10 cellular contexts compared by ENCODE assay signal in genomic region chr11:119380816-119381185, GRCh38. TPM values are rescaled to one million over a fixed set of nuclear protein-coding genes. Genes with fewer than 3 reads are reported as not detected.
DNase-seq lines count a peak whose midpoint lies in the region; ATAC-seq, FAIRE-seq and TF ChIP-seq lines count a peak whose summit lies in the region.
"Had no signal": no experiment of that assay in that cellular context is flagged by ENCODE, and none has a peak within 500 bp of the region (broad histone marks: within the 10 kb centered on the region; RNA-seq: fewer than 3 reads in every experiment).

No MANE protein-coding gene starts in this region.

- H3K27ac ChIP-seq in OCI-LY7 (ENCODE audit: low read depth, low read length, poor library complexity, severe bottlenecking): no peak overlapping the region
- H3K27ac ChIP-seq in gastrocnemius medialis: peak overlapping the region; percentile 96 to 99 (median 98)
- H3K27ac ChIP-seq: neutrophil had no signal

- no peak for ATAC-seq in gastrocnemius medialis
- no peak for ATAC-seq in HG02938 (IDR thresholded peaks at IDR 0.05; ENCODE audit: unreplicated experiment)
- no peak for ATAC-seq in HG02642 (IDR thresholded peaks at IDR 0.05; ENCODE audit: poor library complexity, unreplicated experiment)
- no peak for ATAC-seq in HG02973 (IDR thresholded peaks at IDR 0.05; ENCODE audit: unreplicated experiment)

- peak overlapping the region; percentile 53; the same call in 1 of the 2 replicates for H2AFZ ChIP-seq in OCI-LY7 (ENCODE audit: low read length)

- peak; percentile 77 for FAIRE-seq in G401.6 (lab: Jason Lieb, UNC)

- no peaks in the 10 kb centered on the region for H3K27me3 ChIP-seq in gastrocnemius medialis

- no peaks in the 10 kb centered on the region for H3K36me3 ChIP-seq in OCI-LY7 (ENCODE audit: insufficient read depth, low read length)
- H3K36me3 ChIP-seq in gastrocnemius medialis: no peaks in the 10 kb centered on the region
- H3K36me3 ChIP-seq: neutrophil had no signal

- H3K4me2 ChIP-seq in OCI-LY7 (ENCODE audit: low read length): peak overlapping the region; percentile 80

- H4K20me1 ChIP-seq in OCI-LY7 (ENCODE audit: insufficient read depth, low read length): no peaks in the 10 kb centered on the region

- H3K79me2 ChIP-seq in OCI-LY7 (ENCODE audit: insufficient read depth, low read depth, low read length): no peaks in the 10 kb centered on the region

- no TSS peak for BruUV-seq in OCI-LY7 (replicated peaks; lab: Mats Ljungman, UMichigan)

- CTCF ChIA-PET in OCI-LY7 (lab: Charles Lee; ENCODE audit: unreplicated experiment): interaction anchor here (0.6 to 1.2 kb wide), 4 partner anchors 43 to 94 kb away, joined by 3 to 4 read pairs (median 4); no protein-coding TSS in a partner anchor

- TF ChIP-seq POLR2A in gastrocnemius medialis (IDR thresholded peaks at IDR 0.05): no peak

- H3K4me3 ChIP-seq in OCI-LY7 (ENCODE audit: low read depth, low read length, poor library complexity, severe bottlenecking) (peak overlapping the region; percentile 69), fibroblast of mammary gland (ENCODE audit: control insufficient read depth, low read depth, low read length) (peak overlapping the region; percentile 46), gastrocnemius medialis (peak overlapping the region; percentile 56 to 73 (median 62))

- H3K4me1 ChIP-seq in OCI-LY7 (ENCODE audit: insufficient read depth, low read length, poor library complexity, severe bottlenecking) (peaks cover 34% of the 10 kb centered on the region), gastrocnemius medialis (peaks cover 44 to 51% of the 10 kb centered on the region in 2 donors)

- H3K9me3 ChIP-seq in OCI-LY7 (ENCODE audit: low read length) (no peaks in the 10 kb centered on the region), gastrocnemius medialis (no peaks in the 10 kb centered on the region)
- H3K9me3 ChIP-seq: neutrophil had no signal

- POLR2A ChIA-PET in OCI-LY7 (lab: Charles Lee): interaction anchor here (0.5 to 2.1 kb wide), 5 partner anchors 16 to 929 kb away, joined by 3 to 6 read pairs (median 4); no protein-coding TSS in a partner anchor

- in situ Hi-C loops in gastrocnemius medialis (cut with MboI; ENCODE audit: low sequenced_read_pairs in 4 of 4): no loop called here

- no peaks in the 10 kb centered on the region for H3K9me2 ChIP-seq in OCI-LY7 (ENCODE audit: insufficient read depth, low read length)

- intact Hi-C loops in OCI-LY7 (cut with micrococcal nuclease; ENCODE audit: unreplicated experiment): loop anchor here (2.0 kb wide), 1 partner anchor 94 kb away; no protein-coding TSS in a partner anchor
- intact Hi-C loops in gastrocnemius medialis (cut with DNase I; ENCODE audit: low total_unique reads): loop anchor here (1.0 to 2.0 kb wide), 3 partner anchors 46 to 174 kb away; partner anchors contain the start of genes CBL and RNF26

- DNase-seq in OCI-LY7 (ENCODE audit: low spot score) (peak; percentile 42), fibroblast of mammary gland (ENCODE audit: low read depth) (no peak), gastrocnemius medialis (peak in 1 of 2 donors; percentile 29), cortex of kidney (lab: John Stamatoyannopoulos, UW) (no peak)

- TF ChIP-seq CTCF in OCI-LY7 (conservative IDR thresholded peaks at IDR 0.05; ENCODE audit: low read length) (no peak), fibroblast of mammary gland (conservative IDR thresholded peaks at IDR 0.05; ENCODE audit: control insufficient read depth, insufficient read depth, low read depth, low read length) (no peak), gastrocnemius medialis (IDR thresholded peaks at IDR 0.05 in 4 of 5, conservative IDR thresholded peaks at IDR 0.05 in 1 of 5) (no peak)

RNA-seq across cellular contexts. Expression of gene USP2, which starts 0.7 kb away (rescaled TPM):
- total RNA-seq in OCI-LY7 (2014; rRNA removed; shearing (Covaris generic)): 4.3 and 10.6 TPM in 2 replicates
- total RNA-seq in OCI-LY7 (2022) (20.6 and 24.5 TPM in 2 replicates), gastrocnemius medialis (100 to 1,000 TPM in 1 of 4 donors, 10 to 100 TPM in 3; 19.4 to 105 (median 46.0) TPM)

RNA-seq across cellular contexts. Expression of gene MFRP, which starts 34.3 kb away (rescaled TPM):
- total RNA-seq in OCI-LY7 (2014; rRNA removed; shearing (Covaris generic)): not detected in 2 replicates
- not detected in 2 replicates for total RNA-seq in OCI-LY7 (2022)
- not detected for total RNA-seq in gastrocnemius medialis
- total RNA-seq: M059J had no signal

RNA-seq across cellular contexts. Expression of gene C1QTNF5, which starts 40.1 kb away (rescaled TPM):
- not detected in 2 replicates for total RNA-seq in OCI-LY7 (2014; rRNA removed; shearing (Covaris generic))
- total RNA-seq in OCI-LY7 (2022) (not detected in 2 replicates), gastrocnemius medialis (10 to 100 TPM in 1 of 4 donors, 1 to 10 TPM in 3; 4.0 to 16.0 (median 6.0) TPM)

RNA-seq across cellular contexts. Expression of gene THY1, which starts 42.2 kb away (rescaled TPM):
- total RNA-seq in OCI-LY7 (2014; rRNA removed; shearing (Covaris generic)): not detected in 2 replicates
- total RNA-seq in OCI-LY7 (2022): not detected in 2 replicates
- under 1 TPM in 3 of 4 donors, not detected in 1; 0.22 to 0.70 (median 0.36) TPM for total RNA-seq in gastrocnemius medialis

RNA-seq across cellular contexts. Expression of gene RNF26, which starts 46.5 kb away (rescaled TPM):
- total RNA-seq in OCI-LY7 (2014; rRNA removed; shearing (Covaris generic)): 11.7 and 13.9 TPM in 2 replicates
- total RNA-seq in OCI-LY7 (2022) (52.5 and 56.2 TPM in 2 replicates), gastrocnemius medialis (1 to 10 TPM; 3.8 to 5.1 (median 4.7) TPM)

Comparison
In these comparisons a context has a peak if more than half of its experiments do, and no peak if none do; other contexts are left out.
1. RNA of gene C1QTNF5, which starts 40.1 kb away (total RNA-seq): 4.0 to 16.0 TPM in gastrocnemius medialis; not detected in OCI-LY7; every median in the first group is over 4 times any median in the second.
2. Peak in every context shown above with its lines, with median percentiles within 50 percentile points of each other: H3K4me3 ChIP-seq.